ENCODE assay signal across 9 cellular contexts in genomic region chr6:13357551-13358075, GRCh38. TPM values are rescaled to one million over a fixed set of nuclear protein-coding genes. Genes with fewer than 3 reads are reported as not detected.
A peak's percentile ranks its signal among the peaks of the same experiment; 100 is the strongest.
DNase-seq lines count a peak whose midpoint lies in the region; ATAC-seq and TF ChIP-seq lines count a peak whose summit lies in the region.
"Had no signal": no experiment of that assay in that cellular context is flagged by ENCODE, and none has a peak within 500 bp of the region (broad histone marks: within the 10 kb centered on the region; RNA-seq: fewer than 3 reads in every experiment).

No MANE protein-coding gene starts in this region.

- intact Hi-C loops in esophagus muscularis mucosa (cut with DNase I), result no loop called here

- no peaks in the 10 kb centered on the region for H4K20me1 ChIP-seq in MM.1S (ENCODE audit: insufficient read depth, low read length)

- H3K79me2 ChIP-seq in MM.1S (ENCODE audit: low read length), result no peaks in the 10 kb centered on the region

- TF ChIP-seq CTCF in MM.1S (IDR thresholded peaks at IDR 0.05; ENCODE audit: low read length), result no peak
- TF ChIP-seq CTCF in brain microvascular endothelial cell (IDR thresholded peaks at IDR 0.05; ENCODE audit: low read depth, low read length, missing control alignments), result peak; percentile 56
- TF ChIP-seq CTCF in esophagus muscularis mucosa (IDR thresholded peaks at IDR 0.05), result no peak

- peaks cover 43% of the 10 kb centered on the region for H3K4me1 ChIP-seq in MM.1S (ENCODE audit: low read length)
- H3K4me1 ChIP-seq in esophagus muscularis mucosa, result peaks cover 23 to 44% (median 26%) of the 10 kb centered on the region in 4 donors

- H3K36me3 ChIP-seq in MM.1S (replicated peaks; ENCODE audit: insufficient read depth, low read length) (no peaks in the 10 kb centered on the region), brain microvascular endothelial cell (replicated peaks) (no peaks in the 10 kb centered on the region), esophagus muscularis mucosa (peaks cover 0 to 4% (median 0%) of the 10 kb centered on the region in 4 donors)
- H3K36me3 ChIP-seq: uterus had no signal

- DNase-seq in ELF-1 (ENCODE audit: low read depth, low spot score) (peak; percentile 43), MM.1S (no peak), brain microvascular endothelial cell (no peak), myocyte (ENCODE audit: low read depth) (peak; percentile 82), esophagus muscularis mucosa (ENCODE audit: extremely low spot score) (no peak), GF-D8 (lab: John Stamatoyannopoulos, UW) (no peak)
- DNase-seq in stimulated activated CD4-positive, alpha-beta T cell treated with anti-CD3 and anti-CD28 coated beads, Interleukin-15, amount 100 ng/mL, for 24 hours, result no peak
- DNase-seq: uterus had no signal

- TF ChIP-seq POLR2A in esophagus muscularis mucosa (IDR thresholded peaks at IDR 0.05; ENCODE audit: low read depth), result no peak

- H3K4me3 ChIP-seq in MM.1S (ENCODE audit: low read length) (no peak overlapping the region), brain microvascular endothelial cell (ENCODE audit: low read depth, low read length) (peak overlapping the region; percentile 5), esophagus muscularis mucosa (no peak overlapping the region)
- H3K4me3 ChIP-seq: uterus had no signal

- no peak for TF ChIP-seq EP300 in esophagus muscularis mucosa (IDR thresholded peaks at IDR 0.05)

- in situ Hi-C loops in brain microvascular endothelial cell (cut with HindIII; ENCODE audit: low pct_ligation_motif_present, low sequenced_read_pairs), result no loop called here

- H3K4me2 ChIP-seq in MM.1S (ENCODE audit: low read depth, low read length), result peak overlapping the region; percentile 82

- no peak overlapping the region for H3K9ac ChIP-seq in MM.1S (ENCODE audit: low read length)

- 88% methylated on average over 14 of the region's 14 CpGs for WGBS in esophagus muscularis mucosa

- no peaks in the 10 kb centered on the region for H3K27me3 ChIP-seq in MM.1S (replicated peaks; ENCODE audit: insufficient read depth, low read length)
- H3K27me3 ChIP-seq in brain microvascular endothelial cell (replicated peaks), result no peaks in the 10 kb centered on the region
- no peaks in the 10 kb centered on the region for H3K27me3 ChIP-seq in esophagus muscularis mucosa
- H3K27me3 ChIP-seq: uterus had no signal

- peaks cover 38% of the 10 kb centered on the region for H3F3A ChIP-seq in MM.1S (ENCODE audit: insufficient read depth, low read length)

- H3K27ac ChIP-seq in MM.1S (ENCODE audit: low read length) (peak overlapping the region; percentile 97), brain microvascular endothelial cell (no peak overlapping the region), esophagus muscularis mucosa (replicated peaks in 1 of 4) (no peak overlapping the region)
- H3K27ac ChIP-seq: uterus had no signal

- H3K9me3 ChIP-seq in MM.1S (replicated peaks; ENCODE audit: insufficient read depth, low read length) (no peaks in the 10 kb centered on the region), esophagus muscularis mucosa (no peaks in the 10 kb centered on the region)
- H3K9me3 ChIP-seq: uterus had no signal

- peak overlapping the region; percentile 59 for H2AFZ ChIP-seq in MM.1S (ENCODE audit: low read length)

- ATAC-seq in HG02840 (IDR thresholded peaks at IDR 0.05; ENCODE audit: low FRiP score, unreplicated experiment), result no peak

- H3K9me2 ChIP-seq in MM.1S (replicated peaks; ENCODE audit: insufficient read depth, low read length), result no peaks in the 10 kb centered on the region

RNA-seq across cellular contexts. Expression of gene TBC1D7, which starts 29.3 kb away (rescaled TPM):
- total RNA-seq in myocyte (14.7 and 15.2 TPM in 2 replicates), esophagus muscularis mucosa (10 to 100 TPM in 1 of 4 donors, 1 to 10 TPM in 3; 5.5 to 12.5 (median 8.4) TPM)
- polyA plus RNA-seq in myocyte (2012), result 36.1 TPM

Comparison
In these comparisons a context has a peak if more than half of its experiments do, and no peak if none do; other contexts are left out.
1. DNase-seq: peak in ELF-1 (single experiment) and myocyte (single experiment); none in MM.1S (single experiment), brain microvascular endothelial cell (single experiment), esophagus muscularis mucosa (single experiment), GF-D8 (single experiment) and stimulated activated CD4-positive, alpha-beta T cell treated with anti-CD3 and anti-CD28 coated beads, Interleukin-15, amount 100 ng/mL, for 24 hours (single experiment).